Comparison of ENCODE assay signal across 1 cellular context in the genomic region with DNA sequence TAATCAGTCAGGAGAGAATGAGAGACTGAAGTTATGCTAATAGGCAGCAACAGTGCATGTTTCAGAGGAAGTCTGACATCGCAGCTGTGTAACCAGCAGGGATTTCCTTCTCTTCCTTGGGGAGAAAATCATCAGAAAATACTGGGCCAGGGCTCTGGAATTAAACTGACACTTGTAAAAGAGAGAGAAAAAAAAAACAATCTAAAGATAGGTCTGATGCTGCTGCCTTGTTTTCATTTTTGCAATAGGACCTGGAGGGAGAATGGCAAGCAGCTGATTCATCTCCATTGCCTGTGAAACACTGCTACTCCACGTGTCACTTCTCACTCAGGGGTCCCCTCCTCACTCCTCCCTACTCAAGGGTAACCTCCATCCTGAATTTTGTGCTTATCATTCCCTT.
TF ChIP-seq lines count a peak whose summit lies in the region.

No MANE protein-coding gene starts in this region.

TF ChIP-seq in HepG2, 621 proteins besides CTCF, POLR2A, EP300 and RAD21:
- TF ChIP-seq TOPORS (CRISPR knock-in tag; IDR thresholded peaks at IDR 0.05), result no peak
- TF ChIP-seq, protein P1, sequence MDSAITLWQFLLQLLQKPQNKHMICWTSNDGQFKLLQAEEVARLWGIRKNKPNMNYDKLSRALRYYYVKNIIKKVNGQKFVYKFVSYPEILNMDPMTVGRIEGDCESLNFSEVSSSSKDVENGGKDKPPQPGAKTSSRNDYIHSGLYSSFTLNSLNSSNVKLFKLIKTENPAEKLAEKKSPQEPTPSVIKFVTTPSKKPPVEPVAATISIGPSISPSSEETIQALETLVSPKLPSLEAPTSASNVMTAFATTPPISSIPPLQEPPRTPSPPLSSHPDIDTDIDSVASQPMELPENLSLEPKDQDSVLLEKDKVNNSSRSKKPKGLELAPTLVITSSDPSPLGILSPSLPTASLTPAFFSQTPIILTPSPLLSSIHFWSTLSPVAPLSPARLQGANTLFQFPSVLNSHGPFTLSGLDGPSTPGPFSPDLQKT (CRISPR knock-in tag; IDR thresholded peaks at IDR 0.05; ENCODE audit: borderline replicate concordance), result no peak
